ENCODE assay signal across 8 cellular contexts in the genomic region with DNA sequence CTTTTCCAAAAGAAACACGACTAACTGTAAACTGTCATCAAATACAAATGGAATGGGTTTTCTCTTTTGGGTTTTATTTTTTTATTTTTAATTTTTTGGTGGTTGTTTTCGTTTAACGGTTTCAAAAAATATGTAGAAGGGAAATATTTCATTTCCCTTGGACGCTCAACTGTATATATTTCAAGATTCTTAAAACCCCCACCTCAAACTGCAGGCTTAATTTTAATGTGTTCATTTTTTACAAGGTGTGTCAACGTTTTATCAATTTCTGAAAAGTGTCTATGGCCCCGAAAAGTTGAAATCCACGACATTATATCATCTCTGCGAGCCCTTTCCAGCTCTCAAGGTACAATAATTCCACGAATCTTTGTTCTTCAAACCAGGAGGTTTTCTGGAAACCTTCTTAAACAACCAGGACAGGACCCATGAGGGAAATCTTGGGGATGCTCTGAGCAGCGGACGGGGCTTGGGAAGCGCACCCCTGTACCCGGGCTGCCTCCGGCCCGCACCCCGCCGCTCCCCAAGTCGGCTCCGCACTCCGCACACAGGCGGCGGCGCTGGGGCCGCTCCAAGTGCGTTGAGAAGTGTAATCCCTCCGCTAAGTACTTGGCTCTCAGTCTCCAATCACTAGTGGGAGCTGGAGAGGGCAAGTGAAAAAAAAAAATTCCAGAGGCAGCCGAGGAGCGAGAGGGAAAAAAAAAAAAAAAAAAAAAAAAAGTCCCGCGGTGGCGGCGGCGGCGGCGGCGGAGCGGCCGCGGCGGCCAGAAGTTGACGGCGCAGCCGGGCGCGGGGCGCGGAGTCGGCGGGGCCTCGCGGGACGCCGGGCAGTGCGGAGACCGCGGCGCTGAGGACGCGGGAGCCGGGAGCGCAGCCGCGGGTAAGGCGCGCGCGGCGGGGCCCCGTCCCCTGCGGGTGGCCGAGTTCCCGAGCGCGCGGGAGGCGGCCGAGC. TPM values are rescaled to one million over a fixed set of nuclear protein-coding genes. Genes with fewer than 3 reads are reported as not detected.
DNase-seq lines count a peak whose midpoint lies in the region; ATAC-seq and TF ChIP-seq lines count a peak whose summit lies in the region.

BMPR1B (plus strand) TSS at position 764 of the 949 bp plus-strand sequence. CDS start 346,470 bp downstream, outside the sequence.

- H3K36me3 Mint-ChIP-seq in activated CD4-positive, alpha-beta T cell treated with anti-CD3 and anti-CD28 coated beads, Interleukin-2, amount 10 ng/mL, durations not matched to agents 7 days and 5 days (ENCODE audit: low read depth) = no peaks in the 10 kb centered on the region
- H3K36me3 Mint-ChIP-seq in mesothelial cell of epicardium = no peaks in the 10 kb centered on the region

- H3K27ac Mint-ChIP-seq in activated CD4-positive, alpha-beta T cell treated with anti-CD3 and anti-CD28 coated beads, Interleukin-2, amount 10 ng/mL, durations not matched to agents 7 days and 5 days = no peak within 1 kb of the TSS
- H3K27ac Mint-ChIP-seq in mesothelial cell of epicardium = peak within 1 kb of the TSS; percentile 13

- ATAC-seq in upper lobe of right lung = peak; percentile 73
- no peak for ATAC-seq in HG02623 (IDR thresholded peaks at IDR 0.05; ENCODE audit: unreplicated experiment)

- peaks cover 41% of the 10 kb centered on the region for H3K27me3 ChIP-seq in upper lobe of right lung

- no peaks in the 10 kb centered on the region for H3K9me3 ChIP-seq in upper lobe of right lung

- H3K4me3 Mint-ChIP-seq in activated CD4-positive, alpha-beta T cell treated with anti-CD3 and anti-CD28 coated beads, Interleukin-2, amount 10 ng/mL, durations not matched to agents 7 days and 5 days = peak within 1 kb of the TSS; percentile 20
- peak within 1 kb of the TSS; percentile 75 for H3K4me3 Mint-ChIP-seq in mesothelial cell of epicardium

- peaks cover 4% of the 10 kb centered on the region for H3K4me1 ChIP-seq in upper lobe of right lung

- peaks cover 74% of the 10 kb centered on the region for H3K27me3 Mint-ChIP-seq in activated CD4-positive, alpha-beta T cell treated with anti-CD3 and anti-CD28 coated beads, Interleukin-2, amount 10 ng/mL, durations not matched to agents 7 days and 5 days
- peaks cover 87% of the 10 kb centered on the region for H3K27me3 Mint-ChIP-seq in mesothelial cell of epicardium (ENCODE audit: low read depth)

- POLR2A ChIA-PET in activated CD4-positive, alpha-beta T cell treated with anti-CD3 and anti-CD28 coated beads, Interleukin-2, amount 10 ng/mL, durations not matched to agents 7 days and 5 days (lab: Charles Lee) = no interaction called here
- POLR2A ChIA-PET in RWPE1 (lab: Yijun Ruan, JAX; ENCODE audit: low non-redundant PET) = interaction anchor here (0.6 kb wide), 2 partner anchors 28 to 168 kb away, joined by 3 to 6 read pairs; no protein-coding TSS in a partner anchor

- H3K4me3 ChIP-seq in epithelial cell of proximal tubule (ENCODE audit: low read depth, low read length) = peak within 1 kb of the TSS; percentile 63
- peak within 1 kb of the TSS; percentile 43 for H3K4me3 ChIP-seq in upper lobe of right lung

- H3K27ac ChIP-seq in RWPE1 = peak within 1 kb of the TSS; percentile 12; the same call in 1 of the 2 replicates
- no peak within 1 kb of the TSS for H3K27ac ChIP-seq in upper lobe of right lung

- H3K9me3 Mint-ChIP-seq in activated CD4-positive, alpha-beta T cell treated with anti-CD3 and anti-CD28 coated beads, Interleukin-2, amount 10 ng/mL, durations not matched to agents 7 days and 5 days = no peaks in the 10 kb centered on the region
- no peaks in the 10 kb centered on the region for H3K9me3 Mint-ChIP-seq in mesothelial cell of epicardium

- CTCF ChIA-PET in activated CD4-positive, alpha-beta T cell treated with anti-CD3 and anti-CD28 coated beads, Interleukin-2, amount 10 ng/mL, durations not matched to agents 7 days and 5 days (lab: Charles Lee) = interaction anchor here (0.6 kb wide), 1 partner anchor 240 kb away, joined by 3 read pairs; no protein-coding TSS in a partner anchor
- CTCF ChIA-PET in RWPE1 (lab: Yijun Ruan, JAX) = no interaction called here

- no peaks in the 10 kb centered on the region for H3K36me3 ChIP-seq in upper lobe of right lung

- DNase-seq in activated CD4-positive, alpha-beta T cell treated with anti-CD3 and anti-CD28 coated beads, Interleukin-2, amount 10 ng/mL, durations not matched to agents 7 days and 5 days = no peak
- no peak for DNase-seq in activated CD4-positive, alpha-beta T cell treated with anti-CD3 and anti-CD28 coated beads, Interleukin-2, amount 50 U/mL, for 48 hours
- peak; percentile 45 for DNase-seq in RWPE1 (ENCODE audit: low spot score)
- DNase-seq in epithelial cell of proximal tubule (ENCODE audit: low read depth) = no peak
- DNase-seq in mesothelial cell of epicardium (ENCODE audit: low spot score in 2 of 2, unreplicated experiment in 2 of 2) = peak; percentile 20 to 41
- DNase-seq in upper lobe of right lung = no peak
- DNase-seq in CD1c-positive myeloid dendritic cell (ENCODE audit: extremely low spot score) = no peak

- TF ChIP-seq CTCF in RWPE1 (conservative IDR thresholded peaks at IDR 0.05; ENCODE audit: low read depth) = peak; percentile 9; the same call in 1 of the 2 replicates
- TF ChIP-seq CTCF in epithelial cell of proximal tubule (conservative IDR thresholded peaks at IDR 0.05; ENCODE audit: low read depth, low read length) = peak; percentile 40
- TF ChIP-seq CTCF in mesothelial cell of epicardium (IDR thresholded peaks at IDR 0.05; ENCODE audit: unreplicated experiment) = no peak
- TF ChIP-seq CTCF in upper lobe of right lung (IDR thresholded peaks at IDR 0.05) = no peak

- peaks cover 9% of the 10 kb centered on the region for H3K4me1 Mint-ChIP-seq in activated CD4-positive, alpha-beta T cell treated with anti-CD3 and anti-CD28 coated beads, Interleukin-2, amount 10 ng/mL, durations not matched to agents 7 days and 5 days
- H3K4me1 Mint-ChIP-seq in mesothelial cell of epicardium = peaks cover 13% of the 10 kb centered on the region

- intact Hi-C loops in upper lobe of right lung (cut with DNase I) = no loop called here

RNA-seq across cellular contexts. Expression of gene BMPR1B, which starts in this region (rescaled TPM):
- not detected for total RNA-seq in activated CD4-positive, alpha-beta T cell treated with anti-CD3 and anti-CD28 coated beads, Interleukin-2, amount 10 ng/mL, durations not matched to agents 7 days and 5 days
- total RNA-seq in epithelial cell of proximal tubule = 2.0 TPM in 2 replicates
- total RNA-seq in mesothelial cell of epicardium = 2.4 to 3.3 TPM (median 2.6 TPM) in 3 replicates
- 3.0 TPM for total RNA-seq in upper lobe of right lung

Comparison
In these comparisons a context has a peak if more than half of its experiments do, and no peak if none do; other contexts are left out.
1. DNase-seq: peak in RWPE1 (single experiment) and mesothelial cell of epicardium (2 of 2); none in activated CD4-positive, alpha-beta T cell treated with anti-CD3 and anti-CD28 coated beads, Interleukin-2, amount 10 ng/mL, durations not matched to agents 7 days and 5 days (single experiment), activated CD4-positive, alpha-beta T cell treated with anti-CD3 and anti-CD28 coated beads, Interleukin-2, amount 50 U/mL, for 48 hours (0 of 2), epithelial cell of proximal tubule (single experiment), upper lobe of right lung (single experiment) and CD1c-positive myeloid dendritic cell (single experiment).
2. CTCF ChIP-seq: peak in RWPE1 (single experiment) and epithelial cell of proximal tubule (single experiment); none in mesothelial cell of epicardium (single experiment) and upper lobe of right lung (single experiment).